13 cellular contexts compared by ENCODE assay signal in the genomic region with DNA sequence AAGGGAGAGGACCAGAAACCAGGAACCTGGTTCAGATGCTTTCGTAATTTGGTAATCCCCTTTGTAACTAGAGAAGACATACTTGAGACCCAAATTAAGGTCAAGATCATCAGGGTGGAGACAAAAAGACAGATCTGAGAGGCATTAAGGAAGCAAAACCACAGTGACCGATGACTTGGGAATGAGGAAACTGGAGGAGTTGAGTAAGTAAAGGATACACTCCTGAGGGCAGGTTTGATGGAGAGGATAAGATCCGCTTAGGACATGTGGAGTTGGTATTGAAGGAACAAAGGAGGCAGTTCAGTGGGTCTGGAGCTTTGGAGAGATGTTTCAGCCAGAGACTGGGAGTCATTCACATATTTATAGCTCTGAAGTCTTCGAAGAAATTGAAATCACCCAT. TPM values are rescaled to one million over a fixed set of nuclear protein-coding genes. Genes with fewer than 3 reads are reported as not detected.
DNase-seq lines count a peak whose midpoint lies in the region; ATAC-seq, FAIRE-seq and TF ChIP-seq lines count a peak whose summit lies in the region.
"Had no signal": no experiment of that assay in that cellular context is flagged by ENCODE, and none has a peak within 500 bp of the region (broad histone marks: within the 10 kb centered on the region; RNA-seq: fewer than 3 reads in every experiment).

No MANE protein-coding gene starts in this region.

- 65% methylated on average over 4 of the region's 4 CpGs for WGBS in A549 (ENCODE audit: missing lambda C conversion rate)
- 14% methylated on average over 4 of the region's 4 CpGs for WGBS in K562 (ENCODE audit: insufficient coverage, low coverage, missing lambda C conversion rate)

- POLR2A ChIA-PET in A549 (lab: Yijun Ruan, JAX) = interaction anchor here (1.1 kb wide), 1 partner anchor 98 kb away, joined by 3 read pairs; no protein-coding TSS in a partner anchor
- POLR2A ChIA-PET in HCT116 (lab: Charles Lee) = no interaction called here
- POLR2A ChIA-PET in K562 (lab: Yijun Ruan, JAX) = no interaction called here

- H3K36me3 ChIP-seq in HCT116 (ENCODE audit: control insufficient read depth in 1 of 2, insufficient read depth in 2 of 2, low read length in 2 of 2) (no peaks in the 10 kb centered on the region), K562 (ENCODE audit: control insufficient read depth, insufficient read depth, low read length) (no peaks in the 10 kb centered on the region)

- H3K4me3 ChIP-seq in A549 (no peak overlapping the region), HCT116 (replicated peaks in 1 of 2; ENCODE audit: low read depth in 1 of 2, low read length in 2 of 2) (no peak overlapping the region), K562 (no peak overlapping the region), coronary artery (no peak overlapping the region)

- DNase-seq in A549 (ENCODE audit: low read depth in 1 of 2, low spot score in 1 of 2) = peak in 1 of 2 experiments; percentile 57
- peak; percentile 16 for DNase-seq in HCT116 (ENCODE audit: low read depth, low spot score)
- no peak for DNase-seq in K562 (ENCODE audit: extremely low read depth in 1 of 4, low spot score in 3 of 4)
- peak; percentile 21 for DNase-seq in kidney glomerular epithelial cell (lab: John Stamatoyannopoulos, UW)
- no peak for DNase-seq in iPS-NIHi7 (ENCODE audit: extremely low spot score)
- DNase-seq in NCI-H2107 treated with DMSO at 0.1 percent for 48 hours (lab: John Stamatoyannopoulos, UW; ENCODE audit: unreplicated experiment) = no peak
- no peak for DNase-seq in NCI-H2081 (lab: John Stamatoyannopoulos, UW)
- DNase-seq in coronary artery (ENCODE audit: low spot score) = no peak
- DNase-seq: activated naive CD8-positive, alpha-beta T cell treated with anti-CD3 and anti-CD28 coated beads, Interleukin-2, amount 10 ng/mL, durations not matched to agents 7 days and 5 days; hypothalamus; NCI-H1092; nucleus accumbens had no signal

- no peaks in the 10 kb centered on the region for H3K79me2 ChIP-seq in HCT116 (ENCODE audit: insufficient read depth, low read length)
- H3K79me2 ChIP-seq in K562 (ENCODE audit: control insufficient read depth, insufficient read depth, low read length) = no peaks in the 10 kb centered on the region

- TF ChIP-seq EP300 in A549 (IDR thresholded peaks at IDR 0.05) (no peak), K562 (IDR thresholded peaks at IDR 0.05; ENCODE audit: low read length) (no peak)

- no peak overlapping the region for H2AFZ ChIP-seq in HCT116 (ENCODE audit: low read depth, low read length, poor library complexity, severe bottlenecking)
- peak overlapping the region; percentile 43; the same call in 1 of the 2 replicates for H2AFZ ChIP-seq in K562 (ENCODE audit: low read depth, low read length)

- intact Hi-C loops in HCT116 (cut with micrococcal nuclease) (no loop called here), K562 (cut with micrococcal nuclease) (loop anchor here (5.0 to 10.0 kb wide), 2 partner anchors 72 to 610 kb away; no protein-coding TSS in a partner anchor)

- H3K4me2 ChIP-seq in A549 (peak overlapping the region; percentile 9; the same call in 1 of the 3 replicates), HCT116 (ENCODE audit: low read length) (peak overlapping the region; percentile 42), K562 (ENCODE audit: insufficient read depth, low read length) (no peak overlapping the region)

- no peak for TF ChIP-seq POLR2A in A549 (IDR thresholded peaks at IDR 0.05; ENCODE audit: low read length)
- no peak for TF ChIP-seq POLR2A in HCT116 (IDR thresholded peaks at IDR 0.05; ENCODE audit: borderline replicate concordance, extremely low read depth, insufficient read depth, insufficient read length)
- TF ChIP-seq POLR2A in K562 (conservative IDR thresholded peaks at IDR 0.05) = no peak

- ATAC-seq in A549 (0 out of 6 replicates have a peak, but pooled peaks of 1 of the 2 experiments have one; percentile 13), HCT116 (peak; percentile 35; the same call in 1 of the 2 replicates), K562 (no peak)

- CTCF ChIA-PET in A549 (lab: Yijun Ruan, JAX) (interaction anchor here (0.6 to 5.5 kb wide), 12 partner anchors 8 to 655 kb away, joined by 3 to 55 read pairs (median 5); a partner anchor contains a TSS), HCT116 (lab: Charles Lee) (interaction anchor here (1.1 kb wide), 1 partner anchor 614 kb away, joined by 3 read pairs; no protein-coding TSS in a partner anchor), K562 (lab: Yijun Ruan, JAX; ENCODE audit: low intra/inter-chr PET ratio) (no interaction called here)

- H3K4me1 ChIP-seq in A549 (peaks cover 7% of the 10 kb centered on the region; the same call in 2 of the 3 replicates), HCT116 (ENCODE audit: control insufficient read depth in 1 of 2, insufficient read depth in 2 of 2, low read length in 2 of 2) (peaks cover 4 to 15% of the 10 kb centered on the region in 2 experiments; a peak in 3 of 4 replicates), K562 (replicated peaks in 1 of 2; ENCODE audit: control insufficient read depth in 2 of 2, insufficient read depth in 2 of 2, low read length in 2 of 2) (no peaks in the 10 kb centered on the region; a peak in 1 of 5 replicates)

- in situ Hi-C loops in K562 (cut with MboI) = loop anchor here (5.0 kb wide), 1 partner anchor 92 kb away; no protein-coding TSS in a partner anchor

- H4K20me1 ChIP-seq in HCT116 (ENCODE audit: insufficient read depth) = no peaks in the 10 kb centered on the region
- H4K20me1 ChIP-seq in K562 (replicated peaks; ENCODE audit: control insufficient read depth, insufficient read depth, low read length) = no peaks in the 10 kb centered on the region

- RAD21 ChIA-PET in HCT116 (lab: Charles Lee; ENCODE audit: low non-redundant PET in 1 of 2, low total read pairs in 2 of 2, uncharacterized antibody in 2 of 2, unreplicated experiment in 2 of 2) = no interaction called here

- no peaks in the 10 kb centered on the region for H3K9me3 ChIP-seq in A549
- H3K9me3 ChIP-seq in HCT116 (ENCODE audit: control insufficient read depth in 1 of 2, insufficient read depth in 1 of 2, low read depth in 1 of 2, low read length in 2 of 2) = no peaks in the 10 kb centered on the region
- H3K9me3 ChIP-seq in K562 (replicated peaks; ENCODE audit: control insufficient read depth, insufficient read depth, low read depth, low read length) = no peaks in the 10 kb centered on the region

- no TSS peak for BruUV-seq in HCT116 (replicated peaks; lab: Mats Ljungman, UMichigan)
- no TSS peak for BruUV-seq in K562 (replicated peaks; lab: Mats Ljungman, UMichigan)

- H3K27me3 ChIP-seq in HCT116 (ENCODE audit: insufficient read depth, low read length) (peaks cover 2% of the 10 kb centered on the region; the same call in 1 of the 2 replicates), K562 (ENCODE audit: control insufficient read depth in 2 of 2, insufficient read depth in 2 of 2, low read length in 2 of 2) (no peaks in the 10 kb centered on the region; a peak in 1 of 5 replicates)

- H3K27ac ChIP-seq in A549 (peak overlapping the region in 1 of 2 experiments; percentile 14; a peak in 2 of 6 replicates), HCT116 (ENCODE audit: low read depth, low read length) (no peak overlapping the region), K562 (ENCODE audit: extremely low read depth, low read depth, low read length) (no peak overlapping the region), coronary artery (no peak overlapping the region)

- no peak overlapping the region for H3K9ac ChIP-seq in HCT116 (ENCODE audit: low read length)
- no peak overlapping the region for H3K9ac ChIP-seq in K562 (ENCODE audit: insufficient read depth in 1 of 2, low read depth in 2 of 2, low read length in 2 of 2)

- TF ChIP-seq RAD21 in A549 (conservative IDR thresholded peaks at IDR 0.05 in 1 of 2, IDR thresholded peaks at IDR 0.05 in 1 of 2) = no peak
- no peak for TF ChIP-seq RAD21 in HCT116 (IDR thresholded peaks at IDR 0.05; ENCODE audit: low read depth)
- TF ChIP-seq RAD21 in K562 (CRISPR knock-in tag; conservative IDR thresholded peaks at IDR 0.05 in 1 of 2, IDR thresholded peaks at IDR 0.05 in 1 of 2) = no peak

- no peaks in the 10 kb centered on the region for H3K9me1 ChIP-seq in K562 (ENCODE audit: control insufficient read depth, insufficient read depth, low read length)

- no peak for TF ChIP-seq CTCF in A549 (IDR thresholded peaks at IDR 0.05)
- no peak for TF ChIP-seq CTCF in HCT116 (IDR thresholded peaks at IDR 0.05 in 2 of 3, conservative IDR thresholded peaks at IDR 0.05 in 1 of 3; ENCODE audit: borderline replicate concordance in 1 of 3, insufficient read depth in 1 of 3, low read depth in 2 of 3, low read length in 2 of 3)
- TF ChIP-seq CTCF in K562 (IDR thresholded peaks at IDR 0.05 in 2 of 3, conservative IDR thresholded peaks at IDR 0.05 in 1 of 3; ENCODE audit: insufficient read depth in 2 of 3, low read depth in 1 of 3, low read length in 3 of 3) = no peak
- TF ChIP-seq CTCF in coronary artery (IDR thresholded peaks at IDR 0.05) = no peak

- no peak for FAIRE-seq in A549 (lab: Jason Lieb, UNC)
- FAIRE-seq in K562 (lab: Jason Lieb, UNC) = no peak
- FAIRE-seq: endothelial cell of umbilical vein had no signal

- H3K9me2 ChIP-seq in HCT116 (ENCODE audit: insufficient read depth) = no peaks in the 10 kb centered on the region

RNA-seq across cellular contexts. Expression of a gene that starts 23.7 kb away (rescaled TPM):
- polyA plus RNA-seq in A549 (2011; rRNA removed) (14.5 and 20.1 TPM in 2 replicates), A549 (2017; fragmentation: RNase III; extraction: RNeasy Plus Mini Kit Qiagen cat#74134 plus additional on column Dnase treatment) (14.0 to 31.3 TPM (median 19.6 TPM) in 3 replicates), K562 (2011; rRNA removed) (0.09 TPM in 1 of 2 replicates, not detected in the other), K562 (2014; fragmentation: Illumina TruSeq; extraction: Trizol) (0.26 TPM in 1 of 2 replicates, not detected in the other), K562 (2014; fragmentation: Nextera tagmentation; extraction: Ambion mirVana) (under 1 TPM; 0.15 to 0.25 TPM), K562 (2014; rRNA removed) (0.11 and 0.66 TPM in 2 replicates)
- 21.5 and 23.6 TPM in 2 replicates for polyA plus RNA-seq in A549 (2012; cell fraction: cytosol; rRNA removed)
- 7.1 and 9.2 TPM in 2 replicates for polyA plus RNA-seq in A549 (2012; cell fraction: nucleus; rRNA removed)
- 4.5 and 6.2 TPM in 2 replicates for polyA minus RNA-seq in A549 (2011; rRNA and poly(A)+ RNA removed)
- total RNA-seq in HCT116 (2021; ENCODE audit: unreplicated experiment) (0.44 TPM), K562 (2014; rRNA removed) (0.27 TPM in 1 of 2 replicates, not detected in the other), K562 (2014; rRNA removed; fragmentation: Illumina TruSeq; extraction: Trizol) (not detected in 2 replicates), K562 (2015; rRNA removed; fragmentation: Illumina TruSeq; extraction: Trizol) (0.26 and 1.2 TPM in 2 replicates), K562 (2021) (0.54 TPM in 1 of 2 replicates, not detected in the other)
- not detected in 2 replicates for polyA plus RNA-seq in HCT116 (2012)
- total RNA-seq in K562 (2011; cell fraction: chromatin; rRNA removed; ENCODE audit: low replicate concordance) = not detected in 2 replicates
- total RNA-seq in K562 (2011; cell fraction: nucleolus; rRNA removed) = not detected in 2 replicates
- not detected in 2 replicates for total RNA-seq in K562 (2011; cell fraction: nucleoplasm; rRNA removed)
- polyA plus RNA-seq in K562 (2011; cell fraction: cytosol; rRNA removed) = not detected in 2 replicates
- not detected in 2 replicates for polyA plus RNA-seq in K562 (2011; cell fraction: nucleus; rRNA removed)
- 0.44 and 0.87 TPM in 2 replicates for polyA plus RNA-seq in K562 (2012)
- polyA minus RNA-seq in K562 (2011; rRNA and poly(A)+ RNA removed) = not detected in 2 replicates
- polyA minus RNA-seq in K562 (2011; cell fraction: cytosol; rRNA and poly(A)+ RNA removed) = not detected in 2 replicates
- polyA minus RNA-seq in K562 (2011; cell fraction: nucleus; rRNA and poly(A)+ RNA removed) = not detected in 2 replicates
- total RNA-seq: endothelial cell of umbilical vein had no signal
- polyA plus RNA-seq: endothelial cell of umbilical vein had no signal

Comparison
In these comparisons a context has a peak if more than half of its experiments do, and no peak if none do; other contexts are left out.
1. DNase-seq: peak in HCT116 (single experiment) and kidney glomerular epithelial cell (single experiment); none in K562 (0 of 4), iPS-NIHi7 (single experiment), NCI-H2107 treated with DMSO at 0.1 percent for 48 hours (single experiment), NCI-H2081 (0 of 2) and coronary artery (single experiment).